Comparison of ENCODE assay signal across 30 cellular contexts in genomic region chr1:3397311-3397710, GRCh38. TPM values are rescaled to one million over a fixed set of nuclear protein-coding genes. Genes with fewer than 3 reads are reported as not detected.
"Had no signal": no experiment of that assay in that cellular context is flagged by ENCODE, and none has a peak within 500 bp of the region (broad histone marks: within the 10 kb centered on the region; RNA-seq: fewer than 3 reads in every experiment).

No MANE protein-coding gene starts in this region.

- H3K9me3 ChIP-seq: adrenal gland, esophagus muscularis mucosa, gastrocnemius medialis had no signal

- DNase-seq: activated B cell treated with CpG ODN at 0.5 μM for 24 hours; activated CD4-positive, alpha-beta memory T cell treated with anti-CD3 and anti-CD28 coated beads for 36 hours; activated CD4-positive, alpha-beta T cell treated with anti-CD3 and anti-CD28 coated beads for 36 hours; activated CD4-positive, alpha-beta T cell treated with anti-CD3 and anti-CD28 coated beads, Interleukin-2, amount 10 ng/mL, durations not matched to agents 24 days and 14 days; activated CD8-positive, alpha-beta memory T cell treated with anti-CD3 and anti-CD28 coated beads, Interleukin-2, amount 10 ng/mL, durations not matched to agents 7 days and 5 days; activated CD8-positive, alpha-beta memory T cell treated with anti-CD3 and anti-CD28 coated beads, Interleukin-2, amount 50 U/mL, for 4 hours; activated CD8-positive, alpha-beta T cell treated with anti-CD3 and anti-CD28 coated beads, Interleukin-2, amount 10 ng/mL, durations not matched to agents 7 days and 5 days; activated effector memory CD4-positive, alpha-beta T cell treated with anti-CD3 and anti-CD28 coated beads, Interleukin-2, amount 50 U/mL, for 16 hours; activated naive CD4-positive, alpha-beta T cell treated with anti-CD3 and anti-CD28 coated beads for 36 hours; activated naive CD8-positive, alpha-beta T cell treated with anti-CD3 and anti-CD28 coated beads for 36 hours; activated naive CD8-positive, alpha-beta T cell treated with anti-CD3 and anti-CD28 coated beads, Interleukin-2, amount 50 U/mL, for 24 hours; activated T-cell treated with anti-CD3 and anti-CD28 coated beads, Interleukin-2, amount 50 U/mL, for 1 hour; activated T-cell treated with anti-CD3 and anti-CD28 coated beads, Interleukin-2, amount 50 U/mL, for 48 hours; adrenal gland; amygdala; brain microvascular endothelial cell; dorsolateral prefrontal cortex; effector memory CD8-positive, alpha-beta T cell; erythroblast; foreskin keratinocyte; gastrocnemius medialis; T-helper 1 cell; T-helper 17 cell; T1000; WERI-Rb-1 had no signal

- H3K27ac ChIP-seq: adrenal gland, brain microvascular endothelial cell, coronary artery, dorsolateral prefrontal cortex, esophagus muscularis mucosa, foreskin keratinocyte, gastrocnemius medialis, WERI-Rb-1 had no signal

- H3K4me3 ChIP-seq: adrenal gland, coronary artery, dorsolateral prefrontal cortex, esophagus muscularis mucosa, gastrocnemius medialis had no signal

- H3K36me3 ChIP-seq: adrenal gland, brain microvascular endothelial cell, esophagus muscularis mucosa, gastrocnemius medialis, WERI-Rb-1 had no signal

- ATAC-seq: activated CD4-positive, alpha-beta T cell treated with anti-CD3 and anti-CD28 coated beads for 36 hours; activated CD4-positive, CD25-positive, alpha-beta regulatory T cell treated with anti-CD3 and anti-CD28 coated beads, Interleukin-2, amount 50 U/mL, for 24 hours; activated CD8-positive, alpha-beta memory T cell treated with anti-CD3 and anti-CD28 coated beads, Interleukin-2, amount 10 ng/mL, durations not matched to agents 7 days and 5 days; activated CD8-positive, alpha-beta T cell treated with anti-CD3 and anti-CD28 coated beads, Interleukin-2, amount 10 ng/mL, durations not matched to agents 7 days and 5 days; activated naive CD8-positive, alpha-beta T cell treated with anti-CD3 and anti-CD28 coated beads, Interleukin-2, amount 50 U/mL, for 24 hours; effector memory CD8-positive, alpha-beta T cell; foreskin keratinocyte; gastrocnemius medialis; T-helper 17 cell had no signal

- H3K4me1 ChIP-seq: foreskin keratinocyte had no signal

RNA-seq across cellular contexts. Expression of gene ARHGEF16, which starts 57.2 kb away (rescaled TPM):
- total RNA-seq: activated B cell treated with CpG ODN at 0.5 μM for 24 hours; activated CD4-positive, alpha-beta T cell treated with anti-CD3 and anti-CD28 coated beads for 36 hours; activated CD4-positive, alpha-beta T cell treated with anti-CD3 and anti-CD28 coated beads, Interleukin-2, amount 10 ng/mL, durations not matched to agents 24 days and 14 days; activated CD8-positive, alpha-beta memory T cell treated with anti-CD3 and anti-CD28 coated beads, Interleukin-2, amount 10 ng/mL, durations not matched to agents 7 days and 5 days; activated CD8-positive, alpha-beta T cell treated with anti-CD3 and anti-CD28 coated beads, Interleukin-2, amount 10 ng/mL, durations not matched to agents 7 days and 5 days; activated T-helper 1 cell treated with anti-CD3 and anti-CD28 coated beads, Interleukin-12 subunit alpha, Interleukin-12 subunit beta, Interleukin-2, Interleukin-4 antibody, amounts not matched to agents 30 ng/mL and 10 ng/mL and 1 ng/mL, durations not matched to agents 14 hours and 24 hours and 36 hours; activated T-helper 2 cell treated with anti-CD3 and anti-CD28 coated beads, Interferon-gamma antibody, Interleukin-2, Interleukin-4, amounts not matched to agents 10 μg/mL and 5 μg/mL and 100 μg/mL, durations not matched to agents 14 hours and 24 hours and 36 hours had no signal
